1 cellular context compared by ENCODE assay signal in genomic region chr1:180542530-180543171, GRCh38.
TF ChIP-seq lines count a peak whose summit lies in the region.

No MANE protein-coding gene starts in this region.

TF ChIP-seq in SK-N-SH, 30 proteins besides CTCF, POLR2A, EP300 and RAD21 (continued from another document):
- TF ChIP-seq, protein P1, sequence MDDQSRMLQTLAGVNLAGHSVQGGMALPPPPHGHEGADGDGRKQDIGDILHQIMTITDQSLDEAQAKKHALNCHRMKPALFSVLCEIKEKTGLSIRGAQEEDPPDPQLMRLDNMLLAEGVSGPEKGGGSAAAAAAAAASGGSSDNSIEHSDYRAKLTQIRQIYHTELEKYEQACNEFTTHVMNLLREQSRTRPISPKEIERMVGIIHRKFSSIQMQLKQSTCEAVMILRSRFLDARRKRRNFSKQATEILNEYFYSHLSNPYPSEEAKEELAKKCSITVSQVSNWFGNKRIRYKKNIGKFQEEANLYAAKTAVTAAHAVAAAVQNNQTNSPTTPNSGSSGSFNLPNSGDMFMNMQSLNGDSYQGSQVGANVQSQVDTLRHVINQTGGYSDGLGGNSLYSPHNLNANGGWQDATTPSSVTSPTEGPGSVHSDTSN (IDR thresholded peaks at IDR 0.05) = no peak
- TF ChIP-seq, protein P2, sequence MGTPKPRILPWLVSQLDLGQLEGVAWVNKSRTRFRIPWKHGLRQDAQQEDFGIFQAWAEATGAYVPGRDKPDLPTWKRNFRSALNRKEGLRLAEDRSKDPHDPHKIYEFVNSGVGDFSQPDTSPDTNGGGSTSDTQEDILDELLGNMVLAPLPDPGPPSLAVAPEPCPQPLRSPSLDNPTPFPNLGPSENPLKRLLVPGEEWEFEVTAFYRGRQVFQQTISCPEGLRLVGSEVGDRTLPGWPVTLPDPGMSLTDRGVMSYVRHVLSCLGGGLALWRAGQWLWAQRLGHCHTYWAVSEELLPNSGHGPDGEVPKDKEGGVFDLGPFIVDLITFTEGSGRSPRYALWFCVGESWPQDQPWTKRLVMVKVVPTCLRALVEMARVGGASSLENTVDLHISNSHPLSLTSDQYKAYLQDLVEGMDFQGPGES (IDR thresholded peaks at IDR 0.05; ENCODE audit: low read depth, low read length) = no peak
